ENCODE assay signal across 8 cellular contexts in the genomic region with DNA sequence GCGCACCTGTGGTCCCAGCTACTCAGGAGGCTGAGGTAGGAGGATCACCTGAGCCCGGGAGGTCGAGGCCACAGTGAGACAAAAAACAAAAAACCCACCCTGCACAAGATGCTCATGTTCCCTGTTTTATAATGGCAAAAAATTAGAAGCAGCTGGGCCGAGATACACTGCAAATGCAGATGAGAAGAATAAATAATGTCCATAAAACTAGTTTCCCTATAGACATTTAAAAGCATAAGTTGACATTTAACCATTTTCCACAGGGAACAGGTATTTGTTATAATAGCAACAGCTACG. TPM values are rescaled to one million over a fixed set of nuclear protein-coding genes. Genes with fewer than 3 reads are reported as not detected.
DNase-seq lines count a peak whose midpoint lies in the region; ATAC-seq and TF ChIP-seq lines count a peak whose summit lies in the region.

No MANE protein-coding gene starts in this region.

- CTCF ChIA-PET in AG04450 (lab: Charles Lee): interaction anchor here (0.6 to 3.0 kb wide), 8 partner anchors 10 to 57 kb away, joined by 3 to 31 read pairs (median 3); no protein-coding TSS in a partner anchor
- CTCF ChIA-PET in naive thymus-derived CD4-positive, alpha-beta T cell (lab: Charles Lee): interaction anchor here (1.0 to 3.6 kb wide), 2 partner anchors 37 to 55 kb away, joined by 3 to 38 read pairs; no protein-coding TSS in a partner anchor

- peak overlapping the region; percentile 96 for H3K4me3 Mint-ChIP-seq in central memory CD8-positive, alpha-beta T cell
- H3K4me3 Mint-ChIP-seq in naive thymus-derived CD4-positive, alpha-beta T cell: peak overlapping the region; percentile 87 to 98 (median 90)

- H3K4me3 ChIP-seq in AG04450 (ENCODE audit: low read depth, low read length): peak overlapping the region; percentile 87
- H3K4me3 ChIP-seq in HUES6 (ENCODE audit: low read depth, low read length): peak overlapping the region; percentile 43; the same call in 1 of the 2 replicates
- H3K4me3 ChIP-seq in naive thymus-derived CD4-positive, alpha-beta T cell (ENCODE audit: low read length): peak overlapping the region; percentile 69

- no peaks in the 10 kb centered on the region for H3K9me3 Mint-ChIP-seq in central memory CD8-positive, alpha-beta T cell
- H3K9me3 Mint-ChIP-seq in naive thymus-derived CD4-positive, alpha-beta T cell: no peaks in the 10 kb centered on the region

- H3K27me3 Mint-ChIP-seq in central memory CD8-positive, alpha-beta T cell: no peaks in the 10 kb centered on the region
- H3K27me3 Mint-ChIP-seq in naive thymus-derived CD4-positive, alpha-beta T cell: no peaks in the 10 kb centered on the region

- no peak overlapping the region for H3K9ac ChIP-seq in HUES6 (ENCODE audit: low read length)

- H3K9me3 ChIP-seq in AG04450 (ENCODE audit: control insufficient read depth, insufficient read depth, low read length) (no peaks in the 10 kb centered on the region), HUES6 (ENCODE audit: control insufficient read depth, insufficient read depth, low read depth, low read length) (no peaks in the 10 kb centered on the region; the same call in 1 of the 2 replicates)
- H3K9me3 ChIP-seq in naive thymus-derived CD4-positive, alpha-beta T cell (ENCODE audit: control insufficient read depth in 2 of 3, low read length in 3 of 3): no peaks in the 10 kb centered on the region

- TF ChIP-seq CTCF in AG04450 (IDR thresholded peaks at IDR 0.05; ENCODE audit: low read depth, low read length): no peak

- no peak for DNase-seq in AG04450 (ENCODE audit: low read depth, low spot score)
- DNase-seq in central memory CD8-positive, alpha-beta T cell (ENCODE audit: low spot score in 2 of 2): no peak
- no peak for DNase-seq in naive thymus-derived CD4-positive, alpha-beta T cell
- no peak for DNase-seq in RKO (ENCODE audit: low spot score)
- no peak for DNase-seq in SKM-1 treated with dmso at 0.1 percent for 144 hours (lab: John Stamatoyannopoulos, UW; ENCODE audit: unreplicated experiment)

- no peak for ATAC-seq in central memory CD8-positive, alpha-beta T cell (replicated peaks; ENCODE audit: extremely low read depth, poor library complexity, severe bottlenecking)
- ATAC-seq in naive thymus-derived CD4-positive, alpha-beta T cell: no peak
- no peak for ATAC-seq in GM21825 (IDR thresholded peaks at IDR 0.05; ENCODE audit: unreplicated experiment)
- ATAC-seq in HG03159 (IDR thresholded peaks at IDR 0.05; ENCODE audit: unreplicated experiment): no peak

- H3K36me3 Mint-ChIP-seq in central memory CD8-positive, alpha-beta T cell (ENCODE audit: insufficient read depth): peaks cover 16% of the 10 kb centered on the region
- H3K36me3 Mint-ChIP-seq in naive thymus-derived CD4-positive, alpha-beta T cell: peaks cover 0 to 4% (median 0%) of the 10 kb centered on the region in 5 donors

- peaks cover 27% of the 10 kb centered on the region for H3K4me1 Mint-ChIP-seq in central memory CD8-positive, alpha-beta T cell
- H3K4me1 Mint-ChIP-seq in naive thymus-derived CD4-positive, alpha-beta T cell: peaks cover 20 to 49% (median 30%) of the 10 kb centered on the region in 7 donors

- intact Hi-C loops in naive thymus-derived CD4-positive, alpha-beta T cell (cut with micrococcal nuclease): loop anchor here (1.0 to 10.0 kb wide), 7 partner anchors 36 to 769 kb away; a partner anchor contains a TSS

- POLR2A ChIA-PET in AG04450 (lab: Yijun Ruan, JAX): interaction anchor here (0.6 kb wide), 1 partner anchor 313 kb away, joined by 3 read pairs; no protein-coding TSS in a partner anchor
- POLR2A ChIA-PET in naive thymus-derived CD4-positive, alpha-beta T cell (lab: Charles Lee): interaction anchor here (1.4 to 2.9 kb wide), 6 partner anchors 9 to 349 kb away, joined by 3 to 21 read pairs (median 4); a partner anchor contains a TSS

- H3K4me1 ChIP-seq in HUES6 (ENCODE audit: control insufficient read depth, insufficient read depth, low read length): peaks cover 11% of the 10 kb centered on the region
- peaks cover 19 to 20% of the 10 kb centered on the region in 2 donors for H3K4me1 ChIP-seq in naive thymus-derived CD4-positive, alpha-beta T cell (ENCODE audit: control insufficient read depth in 2 of 2, insufficient read depth in 2 of 2, low read length in 2 of 2)

- no peaks in the 10 kb centered on the region for H3K36me3 ChIP-seq in HUES6 (ENCODE audit: control insufficient read depth, insufficient read depth, low read length)
- no peaks in the 10 kb centered on the region for H3K36me3 ChIP-seq in naive thymus-derived CD4-positive, alpha-beta T cell (ENCODE audit: control insufficient read depth in 2 of 3, insufficient read depth in 3 of 3, low read length in 3 of 3)

- H3K27me3 ChIP-seq in AG04450 (ENCODE audit: control insufficient read depth, insufficient read depth, low read length): no peaks in the 10 kb centered on the region
- H3K27me3 ChIP-seq in HUES6 (ENCODE audit: control insufficient read depth, insufficient read depth, low read length): no peaks in the 10 kb centered on the region
- no peaks in the 10 kb centered on the region for H3K27me3 ChIP-seq in naive thymus-derived CD4-positive, alpha-beta T cell (ENCODE audit: control insufficient read depth in 2 of 2, insufficient read depth in 2 of 2, low read length in 2 of 2)

- H3K27ac ChIP-seq in AG04450 (ENCODE audit: low read depth, low read length) (no peak overlapping the region), HUES6 (ENCODE audit: low read depth, low read length) (no peak overlapping the region)
- peak overlapping the region; percentile 90 for H3K27ac ChIP-seq in naive thymus-derived CD4-positive, alpha-beta T cell (ENCODE audit: low read depth, low read length)

- H3K27ac Mint-ChIP-seq in central memory CD8-positive, alpha-beta T cell (ENCODE audit: low read depth): peak overlapping the region; percentile 88
- peak overlapping the region; percentile 82 to 96 (median 90) for H3K27ac Mint-ChIP-seq in naive thymus-derived CD4-positive, alpha-beta T cell

RNA-seq across cellular contexts. Expression of a gene that starts 0.5 kb away (rescaled TPM):
- polyA plus RNA-seq in AG04450 (2011; rRNA removed): 17.0 and 22.9 TPM in 2 replicates
- polyA minus RNA-seq in AG04450 (2011; rRNA and poly(A)+ RNA removed): 42.9 and 46.3 TPM in 2 replicates
- 10 to 100 TPM; 80.6 to 95.4 (median 92.9) TPM for total RNA-seq in naive thymus-derived CD4-positive, alpha-beta T cell
- 10 to 100 TPM; 34.5 to 70.6 TPM for polyA plus RNA-seq in naive thymus-derived CD4-positive, alpha-beta T cell

RNA-seq across cellular contexts. Expression of a gene that starts 37.2 kb away (rescaled TPM):
- polyA plus RNA-seq in AG04450 (2011; rRNA removed): 40.0 and 46.6 TPM in 2 replicates
- polyA minus RNA-seq in AG04450 (2011; rRNA and poly(A)+ RNA removed): 31.1 and 39.0 TPM in 2 replicates
- total RNA-seq in naive thymus-derived CD4-positive, alpha-beta T cell: 10 to 100 TPM; 18.8 to 43.1 (median 25.3) TPM
- polyA plus RNA-seq in naive thymus-derived CD4-positive, alpha-beta T cell: 10 to 100 TPM; 35.6 to 35.8 TPM
